21 cellular contexts compared by ENCODE assay signal in the genomic region with DNA sequence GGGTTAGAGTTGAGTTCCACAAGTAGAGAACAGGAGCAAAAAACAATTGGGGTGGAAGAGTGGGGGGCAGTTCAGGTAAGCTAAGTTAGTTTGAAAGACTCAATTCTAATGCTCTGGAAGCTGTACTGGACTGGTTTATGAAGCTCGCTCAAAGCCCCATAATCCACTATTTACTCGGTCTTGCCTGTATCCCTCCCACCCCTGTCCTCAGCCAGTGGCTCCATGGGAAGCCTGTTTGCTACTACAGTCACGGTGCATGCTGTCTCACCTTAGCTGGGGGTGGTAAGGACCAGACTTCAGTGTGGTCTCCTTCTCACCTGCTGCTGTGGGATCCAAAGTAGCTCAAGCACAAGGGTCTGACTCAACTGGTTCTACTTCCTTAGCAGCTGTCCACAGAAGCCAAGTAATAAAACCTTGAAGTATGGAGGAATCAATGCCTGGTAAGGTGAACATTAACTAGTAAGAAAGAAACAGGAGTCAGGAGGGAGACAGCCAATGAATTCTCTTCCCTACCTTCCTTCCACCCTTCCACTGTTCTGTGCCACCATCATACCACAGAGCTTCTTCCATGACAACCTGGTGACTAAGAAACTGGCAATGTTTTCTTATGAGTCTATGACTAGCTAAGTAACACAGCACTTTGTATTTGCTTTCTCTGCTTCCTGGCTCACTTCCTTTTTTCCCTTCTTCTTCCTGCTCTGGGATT.
A peak's percentile ranks its signal among the peaks of the same experiment; 100 is the strongest.
DNase-seq lines count a peak whose midpoint lies in the region; ATAC-seq, FAIRE-seq and TF ChIP-seq lines count a peak whose summit lies in the region.
"Had no signal": no experiment of that assay in that cellular context is flagged by ENCODE, and none has a peak within 500 bp of the region (broad histone marks: within the 10 kb centered on the region; RNA-seq: fewer than 3 reads in every experiment).

No MANE protein-coding gene starts in this region.

- TF ChIP-seq POLR2A in endothelial cell of umbilical vein (IDR thresholded peaks at IDR 0.05; ENCODE audit: low read depth, low read length) (no peak), GM12892 (IDR thresholded peaks at IDR 0.05; ENCODE audit: low read depth, low read length) (no peak)

- H2AFZ ChIP-seq in endothelial cell of umbilical vein (ENCODE audit: low read depth, low read length) = peak overlapping the region; percentile 61

- H3K27me3 ChIP-seq in endothelial cell of umbilical vein (ENCODE audit: control insufficient read depth in 2 of 2, insufficient read depth in 2 of 2, low read length in 2 of 2) = no peaks in the 10 kb centered on the region
- H3K27me3 ChIP-seq: left lung, sigmoid colon, stomach had no signal

- FAIRE-seq in endothelial cell of umbilical vein (lab: Jason Lieb, UNC) = peak; percentile 49
- no peak for FAIRE-seq in GM12892 (lab: Jason Lieb, UNC)
- FAIRE-seq: GM18507, HTR-8/SVneo had no signal

- H3K4me3 Mint-ChIP-seq in activated T-cell treated with anti-CD3 and anti-CD28 coated beads, Interleukin-2, amount 50 U/mL, for 4 hours = no peak overlapping the region
- H3K4me3 Mint-ChIP-seq: activated naive CD8-positive, alpha-beta T cell treated with anti-CD3 and anti-CD28 coated beads, Interleukin-2, amount 50 U/mL, for 24 hours; nephron; WTC11 had no signal

- POLR2A ChIA-PET in endothelial cell of umbilical vein (lab: Charles Lee) = interaction anchor here (1.1 kb wide), 1 partner anchor 26 kb away, joined by 3 read pairs; no protein-coding TSS in a partner anchor

- dilution Hi-C loops in endothelial cell of umbilical vein (cut with MboI; ENCODE audit: extremely low pct_ligation_motif_present, low sequenced_read_pairs) = no loop called here

- no peaks in the 10 kb centered on the region for H4K20me1 ChIP-seq in endothelial cell of umbilical vein (replicated peaks; ENCODE audit: control insufficient read depth, extremely low read depth, insufficient read depth, low read length)

- no peaks in the 10 kb centered on the region for H3K36me3 Mint-ChIP-seq in activated T-cell treated with anti-CD3 and anti-CD28 coated beads, Interleukin-2, amount 50 U/mL, for 4 hours (ENCODE audit: insufficient read depth)
- H3K36me3 Mint-ChIP-seq: WTC11 had no signal

- H3K9me1 ChIP-seq in endothelial cell of umbilical vein (replicated peaks; ENCODE audit: control insufficient read depth, extremely low read depth, insufficient read depth, low read length) = no peaks in the 10 kb centered on the region

- intact Hi-C loops in endothelial cell of umbilical vein (cut with micrococcal nuclease) = loop anchor here (2.0 to 5.0 kb wide), 3 partner anchors 13 to 118 kb away; no protein-coding TSS in a partner anchor

- no peaks in the 10 kb centered on the region for H3K9me3 Mint-ChIP-seq in activated T-cell treated with anti-CD3 and anti-CD28 coated beads, Interleukin-2, amount 50 U/mL, for 4 hours
- H3K9me3 Mint-ChIP-seq: activated naive CD8-positive, alpha-beta T cell treated with anti-CD3 and anti-CD28 coated beads, Interleukin-2, amount 50 U/mL, for 24 hours had no signal

- peak overlapping the region; percentile 72 for H3K27ac ChIP-seq in endothelial cell of umbilical vein (ENCODE audit: insufficient read depth, low read depth, low read length)
- H3K27ac ChIP-seq: left lung, sigmoid colon, stomach had no signal

- CTCF ChIA-PET in endothelial cell of umbilical vein (lab: Charles Lee) = interaction anchor here (0.9 to 1.7 kb wide), 8 partner anchors 10 to 399 kb away, joined by 3 to 7 read pairs (median 3); no protein-coding TSS in a partner anchor

- DNase-seq in Daoy (ENCODE audit: low read depth) (peak; percentile 49), MV-4-11 (lab: John Stamatoyannopoulos, UW) (peak; percentile 42), endothelial cell of umbilical vein (ENCODE audit: low read depth, low spot score) (peak; percentile 57), mucosa of gallbladder (ENCODE audit: low spot score) (peak; percentile 28), GM12892 (ENCODE audit: insufficient read length) (no peak), NCI-H1105 treated with DMSO at 0.1 percent for 48 hours (lab: John Stamatoyannopoulos, UW) (no peak)
- no peak for DNase-seq in activated T-cell treated with anti-CD3 and anti-CD28 coated beads, Interleukin-2, amount 50 U/mL, for 4 hours
- no peak for DNase-seq in activated CD8-positive, alpha-beta memory T cell treated with anti-CD3 and anti-CD28 coated beads, Interleukin-2, amount 50 U/mL, for 48 hours
- DNase-seq: activated naive CD8-positive, alpha-beta T cell treated with anti-CD3 and anti-CD28 coated beads, Interleukin-2, amount 50 U/mL, for 24 hours; C1 segment of cervical spinal cord; head of caudate nucleus; left lung; NCI-H1417; NCI-H82; sigmoid colon; stomach had no signal

- H3K36me3 ChIP-seq in endothelial cell of umbilical vein (ENCODE audit: control insufficient read depth in 2 of 2, extremely low read depth in 1 of 2, insufficient read depth in 2 of 2, low read length in 2 of 2) = no peaks in the 10 kb centered on the region
- H3K36me3 ChIP-seq: HAP-1, left lung, sigmoid colon, stomach had no signal

- no peaks in the 10 kb centered on the region for H3K4me1 Mint-ChIP-seq in activated T-cell treated with anti-CD3 and anti-CD28 coated beads, Interleukin-2, amount 50 U/mL, for 4 hours (ENCODE audit: low read depth)
- H3K4me1 Mint-ChIP-seq: activated naive CD8-positive, alpha-beta T cell treated with anti-CD3 and anti-CD28 coated beads, Interleukin-2, amount 50 U/mL, for 24 hours had no signal

- no peak for TF ChIP-seq CTCF in endothelial cell of umbilical vein (IDR thresholded peaks at IDR 0.05; ENCODE audit: extremely low read depth in 1 of 2, insufficient read depth in 1 of 2, low read depth in 1 of 2, low read length in 2 of 2)

- no peaks in the 10 kb centered on the region for H3K27me3 Mint-ChIP-seq in activated T-cell treated with anti-CD3 and anti-CD28 coated beads, Interleukin-2, amount 50 U/mL, for 4 hours (ENCODE audit: low read depth)
- H3K27me3 Mint-ChIP-seq: activated naive CD8-positive, alpha-beta T cell treated with anti-CD3 and anti-CD28 coated beads, Interleukin-2, amount 50 U/mL, for 24 hours had no signal

- H3K9ac ChIP-seq in endothelial cell of umbilical vein (replicated peaks; ENCODE audit: extremely low read depth, insufficient read depth, low read length) = no peak overlapping the region

- no peaks in the 10 kb centered on the region for H3K9me3 ChIP-seq in endothelial cell of umbilical vein (replicated peaks; ENCODE audit: control insufficient read depth, insufficient read depth, low read length)
- H3K9me3 ChIP-seq: HAP-1, sigmoid colon, stomach had no signal

- H3K4me3 ChIP-seq in endothelial cell of umbilical vein (replicated peaks in 1 of 3; ENCODE audit: insufficient read depth in 1 of 3, low read depth in 1 of 3, low read length in 3 of 3) = no peak overlapping the region
- H3K4me3 ChIP-seq: HAP-1, left lung, sigmoid colon, stomach had no signal

- no peaks in the 10 kb centered on the region for H3K79me2 ChIP-seq in endothelial cell of umbilical vein (ENCODE audit: control insufficient read depth, insufficient read depth, low read length)

- peaks cover 31% of the 10 kb centered on the region for H3K4me1 ChIP-seq in endothelial cell of umbilical vein (ENCODE audit: control insufficient read depth, extremely low read depth, insufficient read depth, low read length)
- H3K4me1 ChIP-seq: HAP-1, left lung, sigmoid colon, stomach had no signal

- ATAC-seq in activated T-cell treated with anti-CD3 and anti-CD28 coated beads, Interleukin-2, amount 50 U/mL, for 4 hours = no peak
- ATAC-seq: activated naive CD8-positive, alpha-beta T cell treated with anti-CD3 and anti-CD28 coated beads, Interleukin-2, amount 50 U/mL, for 24 hours; left lung; WTC11 had no signal

- no TSS peak for BruUV-seq in endothelial cell of umbilical vein (replicated peaks; lab: Mats Ljungman, UMichigan)

- peak overlapping the region; percentile 73 for H3K4me2 ChIP-seq in endothelial cell of umbilical vein (ENCODE audit: insufficient read depth, low read length)

TF ChIP-seq in endothelial cell of umbilical vein, 7 proteins besides CTCF, POLR2A, EP300 and RAD21:
- TF ChIP-seq FOS (IDR thresholded peaks at IDR 0.05; ENCODE audit: borderline replicate concordance, insufficient read depth, low read length) (peak; percentile 89), POLR2AphosphoS5 (IDR thresholded peaks at IDR 0.05; ENCODE audit: insufficient read depth, low read depth, low read length) (no peak), JUN (IDR thresholded peaks at IDR 0.05; ENCODE audit: borderline replicate concordance, insufficient read depth, insufficient read length, low read depth) (peak; percentile 56)

Comparison
In these comparisons a context has a peak if more than half of its experiments do, and no peak if none do; other contexts are left out.
1. DNase-seq: peak in Daoy (single experiment), MV-4-11 (single experiment), endothelial cell of umbilical vein (single experiment) and mucosa of gallbladder (single experiment); none in activated T-cell treated with anti-CD3 and anti-CD28 coated beads, Interleukin-2, amount 50 U/mL, for 4 hours (single experiment), GM12892 (single experiment), activated CD8-positive, alpha-beta memory T cell treated with anti-CD3 and anti-CD28 coated beads, Interleukin-2, amount 50 U/mL, for 48 hours (single experiment) and NCI-H1105 treated with DMSO at 0.1 percent for 48 hours (single experiment).